ENCODE assay signal across 1 cellular context in genomic region chr15:88467073-88467934, GRCh38.
A peak's percentile ranks its signal among the peaks of the same experiment; 100 is the strongest.
TF ChIP-seq lines count a peak whose summit lies in the region.

Gene MRPL46, minus strand, starts transcription at chr15:88467388. Its CDS starts 11 bp downstream, at chr15:88467377.
Gene MRPS11, plus strand, starts transcription at chr15:88467708. Its CDS starts 10 bp downstream, at chr15:88467718.

TF ChIP-seq in HEK293, 187 proteins besides CTCF, POLR2A, EP300 and RAD21 (continued from another document):
- TF ChIP-seq BCL6B (tag by site-specific recombination; IDR thresholded peaks at IDR 0.05) (no peak), TCF7L2 (IDR thresholded peaks at IDR 0.05; ENCODE audit: borderline replicate concordance, low read depth, low read length) (0 out of 2 replicates have a peak, but pooled peaks have one; percentile 50), SCRT2 (tag by site-specific recombination; IDR thresholded peaks at IDR 0.05) (peak; percentile 98), KLF17 (tag by site-specific recombination; IDR thresholded peaks at IDR 0.05) (peak; percentile 31; the same call in 1 of the 2 replicates), GLIS1 (tag by site-specific recombination; IDR thresholded peaks at IDR 0.05) (no peak), ZBTB1 (tag by site-specific recombination; IDR thresholded peaks at IDR 0.05) (no peak), MYNN (tag by site-specific recombination; IDR thresholded peaks at IDR 0.05; ENCODE audit: borderline replicate concordance) (no peak), ELK4 (IDR thresholded peaks at IDR 0.05; ENCODE audit: borderline replicate concordance, low read depth, low read length) (0 out of 2 replicates have a peak, but pooled peaks have one; percentile 50)
